Comparison of ENCODE assay signal across 20 cellular contexts in genomic region chr10:77716943-77717735, GRCh38.
A peak's percentile ranks its signal among the peaks of the same experiment; 100 is the strongest.
DNase-seq lines count a peak whose midpoint lies in the region; ATAC-seq and TF ChIP-seq lines count a peak whose summit lies in the region.
"Had no signal": no experiment of that assay in that cellular context is flagged by ENCODE, and none has a peak within 500 bp of the region (broad histone marks: within the 10 kb centered on the region; RNA-seq: fewer than 3 reads in every experiment).

No MANE protein-coding gene starts in this region.

- no peaks in the 10 kb centered on the region for H4K20me1 ChIP-seq in Loucy (ENCODE audit: insufficient read depth, low read length, poor library complexity, severe bottlenecking)

- no peaks in the 10 kb centered on the region for H3K36me3 ChIP-seq in Loucy (ENCODE audit: insufficient read depth, low read length)
- H3K36me3 ChIP-seq in prostate gland: no peaks in the 10 kb centered on the region
- H3K36me3 ChIP-seq: heart right ventricle, thoracic aorta had no signal

- no peak for TF ChIP-seq POLR2A in prostate gland (IDR thresholded peaks at IDR 0.05)

- no peaks in the 10 kb centered on the region for H3K27me3 ChIP-seq in Loucy (ENCODE audit: insufficient read depth, low read length, poor library complexity, severe bottlenecking)
- no peaks in the 10 kb centered on the region for H3K27me3 ChIP-seq in prostate gland (replicated peaks; ENCODE audit: insufficient read depth)

- peak; percentile 35 for DNase-seq in astrocyte of the hippocampus (ENCODE audit: low read depth, low spot score)
- peak; percentile 25 to 41 for DNase-seq in foreskin fibroblast
- DNase-seq in prostate gland (ENCODE audit: low spot score): peak; percentile 25
- no peak for DNase-seq in NCI-H2196 (lab: John Stamatoyannopoulos, UW; ENCODE audit: unreplicated experiment)
- DNase-seq in activated CD4-positive, alpha-beta T cell treated with anti-CD3 and anti-CD28 coated beads for 4 hours: no peak
- no peak for DNase-seq in NCI-H526 (lab: John Stamatoyannopoulos, UW)
- no peak for DNase-seq in omental fat pad (ENCODE audit: low spot score)
- DNase-seq: activated CD4-positive, alpha-beta T cell treated with anti-CD3 and anti-CD28 coated beads, Interleukin-2, amount 50 U/mL, for 4 hours; activated naive CD4-positive, alpha-beta T cell treated with anti-CD3 and anti-CD28 coated beads, Interleukin-2, amount 10 ng/mL, durations not matched to agents 7 days and 5 days; activated T-cell treated with anti-CD3 and anti-CD28 coated beads for 4 hours; heart right ventricle; HFFc6; mammary epithelial cell; natural killer cell; NCI-H1048; stimulated activated CD4-positive, alpha-beta T cell treated with anti-CD3 and anti-CD28 coated beads, Interleukin-12 subunit alpha, Interleukin-12 subunit beta, amount 100 ng/mL, for 4 hours had no signal

- no peak overlapping the region for H3K9ac ChIP-seq in Loucy (ENCODE audit: low read depth, low read length, poor library complexity, severe bottlenecking)

- H3K4me2 ChIP-seq in Loucy (ENCODE audit: low read depth, low read length, poor library complexity, severe bottlenecking): no peak overlapping the region

- ATAC-seq in omental fat pad (ENCODE audit: low FRiP score): no peak
- ATAC-seq: heart right ventricle, natural killer cell had no signal

- H3K4me1 ChIP-seq in Loucy (ENCODE audit: insufficient read depth, low read length, poor library complexity, severe bottlenecking) (no peaks in the 10 kb centered on the region), prostate gland (replicated peaks) (peaks cover 5% of the 10 kb centered on the region)
- H3K4me1 ChIP-seq: heart right ventricle had no signal

- H3K27ac ChIP-seq in prostate gland: no peak overlapping the region
- H3K27ac ChIP-seq: epithelial cell of prostate, heart right ventricle, RWPE1, thoracic aorta had no signal

- H3K4me3 ChIP-seq in Loucy (ENCODE audit: low read length, poor library complexity, severe bottlenecking): no peak overlapping the region
- no peak overlapping the region for H3K4me3 ChIP-seq in foreskin fibroblast (ENCODE audit: low read depth in 1 of 2, low read length in 2 of 2)
- H3K4me3 ChIP-seq in prostate gland: no peak overlapping the region
- H3K4me3 ChIP-seq: heart right ventricle, thoracic aorta had no signal

- H2AFZ ChIP-seq in Loucy (ENCODE audit: low read length): 0 out of 2 replicates have a peak overlapping the region, but pooled peaks have one; percentile 8

- intact Hi-C loops in prostate gland (cut with DNase I): no loop called here

- 44% methylated on average over 6 of the region's 6 CpGs for WGBS in prostate gland

- no peaks in the 10 kb centered on the region for H3K9me2 ChIP-seq in Loucy (replicated peaks; ENCODE audit: low read depth, low read length)

- H3K79me2 ChIP-seq in Loucy (ENCODE audit: insufficient read depth, low read length): no peaks in the 10 kb centered on the region

- H3F3A ChIP-seq in Loucy (ENCODE audit: low read depth): no peaks in the 10 kb centered on the region

- H3K9me3 ChIP-seq in Loucy (ENCODE audit: insufficient read depth, low read depth, low read length): no peaks in the 10 kb centered on the region
- no peaks in the 10 kb centered on the region for H3K9me3 ChIP-seq in prostate gland
- H3K9me3 ChIP-seq: heart right ventricle, thoracic aorta had no signal

- TF ChIP-seq CTCF in Loucy (conservative IDR thresholded peaks at IDR 0.05; ENCODE audit: low read length): no peak
- no peak for TF ChIP-seq CTCF in foreskin fibroblast (IDR thresholded peaks at IDR 0.05; ENCODE audit: low read depth, low read length)
- no peak for TF ChIP-seq CTCF in prostate gland (IDR thresholded peaks at IDR 0.05)
- no peak for TF ChIP-seq CTCF in omental fat pad (IDR thresholded peaks at IDR 0.05)

Comparison
In these comparisons a context has a peak if more than half of its experiments do, and no peak if none do; other contexts are left out.
1. DNase-seq: peak in astrocyte of the hippocampus (single experiment), foreskin fibroblast (2 of 2) and prostate gland (single experiment); none in NCI-H2196 (single experiment), activated CD4-positive, alpha-beta T cell treated with anti-CD3 and anti-CD28 coated beads for 4 hours (0 of 2), NCI-H526 (0 of 2) and omental fat pad (single experiment).